Comparison of ENCODE assay signal across 5 cellular contexts in the genomic region with DNA sequence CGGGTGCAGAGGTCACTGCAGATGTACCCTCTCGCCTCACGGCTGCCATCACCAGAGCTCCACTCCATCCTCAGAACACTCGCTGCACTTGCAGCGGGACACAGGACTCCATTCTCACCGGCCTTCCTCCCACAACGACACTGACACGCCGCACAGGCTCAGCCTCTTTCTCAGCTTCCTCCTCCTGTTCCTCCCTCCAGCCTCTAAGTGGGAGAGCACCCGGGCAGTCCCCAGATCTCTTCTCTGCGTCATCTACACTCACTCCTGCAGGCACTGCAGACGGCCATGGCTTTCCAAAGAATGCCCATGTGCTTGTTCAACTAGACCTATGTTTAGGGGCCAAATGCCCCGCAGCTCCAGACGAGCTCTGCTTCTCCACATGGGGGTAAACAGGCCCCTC. TPM values are rescaled to one million over a fixed set of nuclear protein-coding genes. Genes with fewer than 3 reads are reported as not detected.
DNase-seq lines count a peak whose midpoint lies in the region; ATAC-seq and FAIRE-seq lines count a peak whose summit lies in the region.
"Had no signal": no experiment of that assay in that cellular context is flagged by ENCODE, and none has a peak within 500 bp of the region (broad histone marks: within the 10 kb centered on the region; RNA-seq: fewer than 3 reads in every experiment).

No MANE protein-coding gene starts in this region.

- peak overlapping the region; percentile 13 for H3K4me3 ChIP-seq in mononuclear cell (ENCODE audit: low read length)
- H3K4me3 ChIP-seq: colonic mucosa had no signal

- no peaks in the 10 kb centered on the region for H3K27me3 ChIP-seq in mononuclear cell (ENCODE audit: insufficient read depth, low read length)
- H3K27me3 ChIP-seq: colonic mucosa had no signal

- no peak for ATAC-seq in GM19463 (IDR thresholded peaks at IDR 0.05; ENCODE audit: unreplicated experiment)

- DNase-seq in RCC 7860 (ENCODE audit: low spot score) = peak; percentile 31
- DNase-seq in NCI-H526 (lab: John Stamatoyannopoulos, UW) = no peak
- DNase-seq: colonic mucosa had no signal

- FAIRE-seq in RCC 7860 (lab: Jason Lieb, UNC) = no peak

- H3K9me3 ChIP-seq in mononuclear cell (ENCODE audit: low read depth, low read length) = no peaks in the 10 kb centered on the region
- H3K9me3 ChIP-seq: colonic mucosa had no signal

- peaks cover 77% of the 10 kb centered on the region for H3K4me1 ChIP-seq in mononuclear cell (ENCODE audit: insufficient read depth, low read length)
- H3K4me1 ChIP-seq: colonic mucosa had no signal

RNA-seq across cellular contexts. Expression of gene FKRP, which starts 14.3 kb away (rescaled TPM):
- 12.4 TPM for total RNA-seq in mononuclear cell

RNA-seq across cellular contexts. Expression of gene STRN4, which starts 14.7 kb away (rescaled TPM):
- total RNA-seq in mononuclear cell = 66.0 TPM

RNA-seq across cellular contexts. Expression of gene PRKD2, which starts 14.7 kb away (rescaled TPM):
- 25.2 TPM for total RNA-seq in mononuclear cell

RNA-seq across cellular contexts. Expression of gene SLC1A5, which starts 56.8 kb away (rescaled TPM):
- 5.5 TPM for total RNA-seq in mononuclear cell
